ENCODE assay signal across 1 cellular context in genomic region chr2:178627401-178627800, GRCh38.
TF ChIP-seq lines count a peak whose summit lies in the region.

No MANE protein-coding gene starts in this region.

TF ChIP-seq in H1, 55 proteins besides CTCF, POLR2A, EP300 and RAD21 (continued from another document):
- TF ChIP-seq, protein P1, sequence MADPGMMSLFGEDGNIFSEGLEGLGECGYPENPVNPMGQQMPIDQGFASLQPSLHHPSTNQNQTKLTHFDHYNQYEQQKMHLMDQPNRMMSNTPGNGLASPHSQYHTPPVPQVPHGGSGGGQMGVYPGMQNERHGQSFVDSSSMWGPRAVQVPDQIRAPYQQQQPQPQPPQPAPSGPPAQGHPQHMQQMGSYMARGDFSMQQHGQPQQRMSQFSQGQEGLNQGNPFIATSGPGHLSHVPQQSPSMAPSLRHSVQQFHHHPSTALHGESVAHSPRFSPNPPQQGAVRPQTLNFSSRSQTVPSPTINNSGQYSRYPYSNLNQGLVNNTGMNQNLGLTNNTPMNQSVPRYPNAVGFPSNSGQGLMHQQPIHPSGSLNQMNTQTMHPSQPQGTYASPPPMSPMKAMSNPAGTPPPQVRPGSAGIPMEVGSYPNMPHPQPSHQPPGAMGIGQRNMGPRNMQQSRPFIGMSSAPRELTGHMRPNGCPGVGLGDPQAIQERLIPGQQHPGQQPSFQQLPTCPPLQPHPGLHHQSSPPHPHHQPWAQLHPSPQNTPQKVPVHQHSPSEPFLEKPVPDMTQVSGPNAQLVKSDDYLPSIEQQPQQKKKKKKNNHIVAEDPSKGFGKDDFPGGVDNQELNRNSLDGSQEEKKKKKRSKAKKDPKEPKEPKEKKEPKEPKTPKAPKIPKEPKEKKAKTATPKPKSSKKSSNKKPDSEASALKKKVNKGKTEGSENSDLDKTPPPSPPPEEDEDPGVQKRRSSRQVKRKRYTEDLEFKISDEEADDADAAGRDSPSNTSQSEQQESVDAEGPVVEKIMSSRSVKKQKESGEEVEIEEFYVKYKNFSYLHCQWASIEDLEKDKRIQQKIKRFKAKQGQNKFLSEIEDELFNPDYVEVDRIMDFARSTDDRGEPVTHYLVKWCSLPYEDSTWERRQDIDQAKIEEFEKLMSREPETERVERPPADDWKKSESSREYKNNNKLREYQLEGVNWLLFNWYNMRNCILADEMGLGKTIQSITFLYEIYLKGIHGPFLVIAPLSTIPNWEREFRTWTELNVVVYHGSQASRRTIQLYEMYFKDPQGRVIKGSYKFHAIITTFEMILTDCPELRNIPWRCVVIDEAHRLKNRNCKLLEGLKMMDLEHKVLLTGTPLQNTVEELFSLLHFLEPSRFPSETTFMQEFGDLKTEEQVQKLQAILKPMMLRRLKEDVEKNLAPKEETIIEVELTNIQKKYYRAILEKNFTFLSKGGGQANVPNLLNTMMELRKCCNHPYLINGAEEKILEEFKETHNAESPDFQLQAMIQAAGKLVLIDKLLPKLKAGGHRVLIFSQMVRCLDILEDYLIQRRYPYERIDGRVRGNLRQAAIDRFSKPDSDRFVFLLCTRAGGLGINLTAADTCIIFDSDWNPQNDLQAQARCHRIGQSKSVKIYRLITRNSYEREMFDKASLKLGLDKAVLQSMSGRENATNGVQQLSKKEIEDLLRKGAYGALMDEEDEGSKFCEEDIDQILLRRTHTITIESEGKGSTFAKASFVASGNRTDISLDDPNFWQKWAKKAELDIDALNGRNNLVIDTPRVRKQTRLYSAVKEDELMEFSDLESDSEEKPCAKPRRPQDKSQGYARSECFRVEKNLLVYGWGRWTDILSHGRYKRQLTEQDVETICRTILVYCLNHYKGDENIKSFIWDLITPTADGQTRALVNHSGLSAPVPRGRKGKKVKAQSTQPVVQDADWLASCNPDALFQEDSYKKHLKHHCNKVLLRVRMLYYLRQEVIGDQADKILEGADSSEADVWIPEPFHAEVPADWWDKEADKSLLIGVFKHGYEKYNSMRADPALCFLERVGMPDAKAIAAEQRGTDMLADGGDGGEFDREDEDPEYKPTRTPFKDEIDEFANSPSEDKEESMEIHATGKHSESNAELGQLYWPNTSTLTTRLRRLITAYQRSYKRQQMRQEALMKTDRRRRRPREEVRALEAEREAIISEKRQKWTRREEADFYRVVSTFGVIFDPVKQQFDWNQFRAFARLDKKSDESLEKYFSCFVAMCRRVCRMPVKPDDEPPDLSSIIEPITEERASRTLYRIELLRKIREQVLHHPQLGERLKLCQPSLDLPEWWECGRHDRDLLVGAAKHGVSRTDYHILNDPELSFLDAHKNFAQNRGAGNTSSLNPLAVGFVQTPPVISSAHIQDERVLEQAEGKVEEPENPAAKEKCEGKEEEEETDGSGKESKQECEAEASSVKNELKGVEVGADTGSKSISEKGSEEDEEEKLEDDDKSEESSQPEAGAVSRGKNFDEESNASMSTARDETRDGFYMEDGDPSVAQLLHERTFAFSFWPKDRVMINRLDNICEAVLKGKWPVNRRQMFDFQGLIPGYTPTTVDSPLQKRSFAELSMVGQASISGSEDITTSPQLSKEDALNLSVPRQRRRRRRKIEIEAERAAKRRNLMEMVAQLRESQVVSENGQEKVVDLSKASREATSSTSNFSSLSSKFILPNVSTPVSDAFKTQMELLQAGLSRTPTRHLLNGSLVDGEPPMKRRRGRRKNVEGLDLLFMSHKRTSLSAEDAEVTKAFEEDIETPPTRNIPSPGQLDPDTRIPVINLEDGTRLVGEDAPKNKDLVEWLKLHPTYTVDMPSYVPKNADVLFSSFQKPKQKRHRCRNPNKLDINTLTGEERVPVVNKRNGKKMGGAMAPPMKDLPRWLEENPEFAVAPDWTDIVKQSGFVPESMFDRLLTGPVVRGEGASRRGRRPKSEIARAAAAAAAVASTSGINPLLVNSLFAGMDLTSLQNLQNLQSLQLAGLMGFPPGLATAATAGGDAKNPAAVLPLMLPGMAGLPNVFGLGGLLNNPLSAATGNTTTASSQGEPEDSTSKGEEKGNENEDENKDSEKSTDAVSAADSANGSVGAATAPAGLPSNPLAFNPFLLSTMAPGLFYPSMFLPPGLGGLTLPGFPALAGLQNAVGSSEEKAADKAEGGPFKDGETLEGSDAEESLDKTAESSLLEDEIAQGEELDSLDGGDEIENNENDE (IDR thresholded peaks at IDR 0.05; ENCODE audit: insufficient replicate concordance, low read length), result peak; percentile 68
TF ChIP-seq in H1: peak in this region for 1.
